In genomic region chr18:48470484-48471180, GRCh38 we compare ENCODE assay signal across 18 cellular contexts.
A peak's percentile ranks its signal among the peaks of the same experiment; 100 is the strongest.
DNase-seq lines count a peak whose midpoint lies in the region; TF ChIP-seq lines count a peak whose summit lies in the region.
"Had no signal": no experiment of that assay in that cellular context is flagged by ENCODE, and none has a peak within 500 bp of the region (broad histone marks: within the 10 kb centered on the region; RNA-seq: fewer than 3 reads in every experiment).

No MANE protein-coding gene starts in this region.

- H3K36me3 ChIP-seq in parathyroid adenoma (ENCODE audit: control insufficient read depth, insufficient read depth, low read length) = no peaks in the 10 kb centered on the region
- no peaks in the 10 kb centered on the region for H3K36me3 ChIP-seq in Karpas-422 (ENCODE audit: insufficient read depth, low read length)
- H3K36me3 ChIP-seq: colonic mucosa had no signal

- no peaks in the 10 kb centered on the region for H3K4me1 ChIP-seq in parathyroid adenoma
- H3K4me1 ChIP-seq in Karpas-422 (ENCODE audit: low read length) = no peaks in the 10 kb centered on the region
- H3K4me1 ChIP-seq: A549, colonic mucosa had no signal

- H3K27me3 ChIP-seq in parathyroid adenoma (ENCODE audit: control insufficient read depth, insufficient read depth, low read length) (no peaks in the 10 kb centered on the region), Karpas-422 (ENCODE audit: low read length) (no peaks in the 10 kb centered on the region)
- H3K27me3 ChIP-seq: colonic mucosa had no signal

- H2AFZ ChIP-seq in parathyroid adenoma = no peak overlapping the region
- no peak overlapping the region for H2AFZ ChIP-seq in Karpas-422 (ENCODE audit: low read length)

- H3K4me2 ChIP-seq in parathyroid adenoma (ENCODE audit: low read length) (no peak overlapping the region), Karpas-422 (ENCODE audit: low read depth, low read length, poor library complexity, severe bottlenecking) (no peak overlapping the region)
- H3K4me2 ChIP-seq: A549 had no signal

- TF ChIP-seq CTCF in fibroblast of villous mesenchyme (IDR thresholded peaks at IDR 0.05; ENCODE audit: insufficient read depth, low read depth, low read length) (no peak), parathyroid adenoma (IDR thresholded peaks at IDR 0.05) (no peak)

- H3K27ac ChIP-seq in parathyroid adenoma (peak overlapping the region; percentile 17), Karpas-422 (ENCODE audit: low read length) (no peak overlapping the region)
- H3K27ac ChIP-seq: A549, colonic mucosa had no signal

- no peaks in the 10 kb centered on the region for H4K20me1 ChIP-seq in Karpas-422 (ENCODE audit: insufficient read depth, low read depth, low read length)

- H3K9me3 ChIP-seq in parathyroid adenoma (ENCODE audit: control insufficient read depth, low read length) = no peaks in the 10 kb centered on the region
- H3K9me3 ChIP-seq in Karpas-422 (ENCODE audit: low read length) = no peaks in the 10 kb centered on the region
- H3K9me3 ChIP-seq: A549, colonic mucosa had no signal

- H3K79me2 ChIP-seq in parathyroid adenoma (no peaks in the 10 kb centered on the region), Karpas-422 (ENCODE audit: low read length) (no peaks in the 10 kb centered on the region)

- H3K9me2 ChIP-seq in Karpas-422 (replicated peaks; ENCODE audit: insufficient read depth, low read length) = no peaks in the 10 kb centered on the region

- DNase-seq in AG08395 (ENCODE audit: low spot score) (peak; percentile 79), RPMI7951 (ENCODE audit: low read depth) (peak; percentile 50), fibroblast of villous mesenchyme (ENCODE audit: low read depth) (peak; percentile 74), retina (no peak), NOMO-1 treated with dmso at 0.1 percent for 144 hours (lab: John Stamatoyannopoulos, UW; ENCODE audit: unreplicated experiment) (no peak), Karpas-422 (no peak)
- no peak for DNase-seq in activated T-cell treated with anti-CD3 and anti-CD28 coated beads, Interleukin-2, amount 50 U/mL, for 48 hours
- DNase-seq: activated CD4-positive, CD25-positive, alpha-beta regulatory T cell; CD8-positive, alpha-beta T cell; colonic mucosa; DMS79; islet precursor cell; KG1; NCI-H1092 treated with DMSO at 0.1 percent for 48 hours; NCI-H774; nucleus accumbens had no signal

- H3K9ac ChIP-seq in parathyroid adenoma (no peak overlapping the region), Karpas-422 (ENCODE audit: low read length) (no peak overlapping the region)

- H3K4me3 ChIP-seq in fibroblast of villous mesenchyme (ENCODE audit: low read depth, low read length) = no peak overlapping the region
- no peak overlapping the region for H3K4me3 ChIP-seq in parathyroid adenoma (ENCODE audit: low read depth, low read length)
- H3K4me3 ChIP-seq in Karpas-422 (ENCODE audit: low read length) = no peak overlapping the region
- H3K4me3 ChIP-seq: A549, colonic mucosa had no signal

Comparison
In these comparisons a context has a peak if more than half of its experiments do, and no peak if none do; other contexts are left out.
1. DNase-seq: peak in AG08395 (single experiment), RPMI7951 (single experiment) and fibroblast of villous mesenchyme (single experiment); none in retina (single experiment), NOMO-1 treated with dmso at 0.1 percent for 144 hours (single experiment), activated T-cell treated with anti-CD3 and anti-CD28 coated beads, Interleukin-2, amount 50 U/mL, for 48 hours (0 of 2) and Karpas-422 (single experiment).